In the genomic region with DNA sequence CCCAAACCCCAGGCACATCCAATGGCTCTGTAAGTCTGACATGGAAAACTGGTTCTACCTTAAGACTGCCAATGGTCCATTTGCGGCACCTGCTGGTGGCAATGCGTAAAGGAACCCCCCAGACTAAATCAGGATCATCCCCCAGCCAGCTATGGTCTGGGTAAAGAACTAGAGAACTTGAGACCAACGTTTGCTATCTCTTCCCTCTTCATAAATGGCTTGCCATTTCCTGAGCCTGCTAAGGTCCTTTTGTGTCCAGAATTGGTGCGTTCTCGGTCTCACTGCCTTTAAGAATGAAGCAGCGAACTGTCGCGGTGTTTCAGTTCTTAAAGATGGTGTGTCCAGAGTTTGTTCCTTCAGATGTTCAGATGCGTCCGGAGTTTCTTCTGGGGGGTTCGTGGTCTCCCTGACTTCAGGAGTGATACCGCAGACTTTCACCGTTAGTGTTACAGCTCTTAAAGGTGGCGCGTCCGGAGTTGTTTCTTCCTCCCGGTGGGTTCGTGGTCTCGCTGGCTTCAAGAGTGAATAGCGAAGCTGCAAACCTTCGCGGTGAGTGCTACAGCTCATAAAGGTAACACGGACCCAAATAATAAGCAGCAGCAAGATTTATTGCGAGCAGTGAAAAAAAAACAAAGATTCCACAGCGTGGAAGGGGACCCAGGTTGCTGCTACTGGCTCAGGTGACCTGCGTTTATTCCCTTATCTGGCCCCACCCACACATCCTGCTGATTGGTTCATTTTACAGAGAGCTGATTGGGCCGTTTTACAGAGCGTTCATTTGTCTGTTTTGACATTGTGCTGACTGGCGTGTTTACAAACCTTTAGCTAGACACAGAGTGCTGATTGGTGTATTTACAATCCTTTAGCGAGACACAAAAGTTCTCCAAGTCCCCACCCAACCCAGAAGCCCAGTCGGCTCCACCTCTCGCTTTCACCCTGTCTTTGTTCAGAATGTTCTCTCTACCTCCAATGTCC, we compare ENCODE assay signal across 8 cellular contexts.
DNase-seq lines count a peak whose midpoint lies in the region; ATAC-seq and TF ChIP-seq lines count a peak whose summit lies in the region.

No MANE protein-coding gene starts in this region.

- 53 to 80% methylated on average over 32 of the region's 32 CpGs for WGBS in sigmoid colon, 2 donors

- no peaks in the 10 kb centered on the region for H3K27me3 ChIP-seq in sigmoid colon

- CTCF ChIA-PET in GM10248 (lab: Yijun Ruan, JAX): interaction anchor here (0.6 to 6.0 kb wide), 35 partner anchors 8 to 865 kb away, joined by 3 to 86 read pairs (median 5); a partner anchor contains a TSS

- H3K27ac Mint-ChIP-seq in dendritic cell treated with granulocyte-macrophage colony-stimulating factor and Interleukin-4, amounts not matched to agents 40 ng/mL and 50 ng/mL, for 4 days: peak overlapping the region; percentile 86

- TF ChIP-seq POLR2A in sigmoid colon (IDR thresholded peaks at IDR 0.05): no peak

- H3K36me3 ChIP-seq in sigmoid colon: no peaks in the 10 kb centered on the region

- DNase-seq in GM10248 (ENCODE audit: extremely low spot score): peak; percentile 58
- peak; percentile 39 for DNase-seq in HT1080 (ENCODE audit: low read depth)
- DNase-seq in sigmoid colon: no peak
- DNase-seq in HuH-7.5 (ENCODE audit: low spot score): no peak
- no peak for DNase-seq in posterior vena cava (ENCODE audit: low spot score)

- H3K27me3 Mint-ChIP-seq in dendritic cell treated with granulocyte-macrophage colony-stimulating factor and Interleukin-4, amounts not matched to agents 40 ng/mL and 50 ng/mL, for 4 days: no peaks in the 10 kb centered on the region

- ATAC-seq in GM21423 (IDR thresholded peaks at IDR 0.05; ENCODE audit: unreplicated experiment): peak; percentile 48

- H3K9me3 ChIP-seq in sigmoid colon: no peaks in the 10 kb centered on the region

- H3K4me1 ChIP-seq in sigmoid colon: peaks cover 0 to 13% (median 6%) of the 10 kb centered on the region in 4 donors

- intact Hi-C loops in dendritic cell treated with granulocyte-macrophage colony-stimulating factor and Interleukin-4, amounts not matched to agents 40 ng/mL and 50 ng/mL, for 4 days (cut with micrococcal nuclease): loop anchor here (2.0 to 10.0 kb wide), 3 partner anchors 36 to 144 kb away; no protein-coding TSS in a partner anchor
- intact Hi-C loops in sigmoid colon (cut with DNase I): no loop called here
- intact Hi-C loops in posterior vena cava (cut with DNase I): no loop called here

- no peak for TF ChIP-seq EP300 in sigmoid colon (IDR thresholded peaks at IDR 0.05)

- POLR2A ChIA-PET in GM10248 (lab: Yijun Ruan, JAX): interaction anchor here (0.8 to 1.2 kb wide), 3 partner anchors 8 to 30 kb away, joined by 3 to 5 read pairs (median 3); no protein-coding TSS in a partner anchor

- H3K36me3 Mint-ChIP-seq in dendritic cell treated with granulocyte-macrophage colony-stimulating factor and Interleukin-4, amounts not matched to agents 40 ng/mL and 50 ng/mL, for 4 days (ENCODE audit: low read depth): peaks cover 7% of the 10 kb centered on the region

- H3K27ac ChIP-seq in VCaP (no peak overlapping the region), sigmoid colon (peak overlapping the region; percentile 47 to 75 (median 64))

- peak overlapping the region; percentile 53 for H3K4me3 Mint-ChIP-seq in dendritic cell treated with granulocyte-macrophage colony-stimulating factor and Interleukin-4, amounts not matched to agents 40 ng/mL and 50 ng/mL, for 4 days

- peak overlapping the region in 2 of 4 donors; percentile 15 to 20 for H3K4me3 ChIP-seq in sigmoid colon

- TF ChIP-seq CTCF in GM10248 (IDR thresholded peaks at IDR 0.05; ENCODE audit: control extremely low read depth, extremely low read depth, low read depth, missing control alignments) (peak; percentile 86), VCaP (conservative IDR thresholded peaks at IDR 0.05) (peak; percentile 72), sigmoid colon (IDR thresholded peaks at IDR 0.05) (no peak)

- H3K4me1 Mint-ChIP-seq in dendritic cell treated with granulocyte-macrophage colony-stimulating factor and Interleukin-4, amounts not matched to agents 40 ng/mL and 50 ng/mL, for 4 days (ENCODE audit: low read depth): peaks cover 97% of the 10 kb centered on the region

- H3K9me3 Mint-ChIP-seq in dendritic cell treated with granulocyte-macrophage colony-stimulating factor and Interleukin-4, amounts not matched to agents 40 ng/mL and 50 ng/mL, for 4 days: no peaks in the 10 kb centered on the region

Comparison
In these comparisons a context has a peak if more than half of its experiments do, and no peak if none do; other contexts are left out.
1. DNase-seq: peak in GM10248 (single experiment) and HT1080 (single experiment); none in sigmoid colon (single experiment), HuH-7.5 (single experiment) and posterior vena cava (single experiment).
2. CTCF ChIP-seq: peak in GM10248 (single experiment) and VCaP (single experiment); none in sigmoid colon (0 of 4).